Comparison of ENCODE assay signal across 8 cellular contexts in genomic region chr3:156150434-156151066, GRCh38. TPM values are rescaled to one million over a fixed set of nuclear protein-coding genes. Genes with fewer than 3 reads are reported as not detected.
DNase-seq lines count a peak whose midpoint lies in the region; ATAC-seq and TF ChIP-seq lines count a peak whose summit lies in the region.

No MANE protein-coding gene starts in this region.

- H3K9me3 ChIP-seq in BE2C (no peaks in the 10 kb centered on the region), NT2/D1 (ENCODE audit: insufficient read depth, low read length) (peaks cover 10% of the 10 kb centered on the region), left ventricle myocardium inferior (replicated peaks) (no peaks in the 10 kb centered on the region)

- no peak overlapping the region for H3K9ac ChIP-seq in NT2/D1 (ENCODE audit: insufficient read length, low read depth)

- DNase-seq in BE2C (peak; percentile 28), GM13977 (ENCODE audit: low spot score) (peak; percentile 49), NT2/D1 (ENCODE audit: low read depth, low spot score) (peak; percentile 47), left ventricle myocardium inferior (no peak), retinal pigment epithelial cell (ENCODE audit: low read depth) (peak; percentile 11)
- no peak for DNase-seq in activated CD4-positive, CD25-positive, alpha-beta regulatory T cell (lab: John Stamatoyannopoulos, UW)

- H3K4me3 ChIP-seq in BE2C (ENCODE audit: low read depth, low read length) (no peak overlapping the region), NT2/D1 (ENCODE audit: insufficient read length, low read depth) (no peak overlapping the region), left ventricle myocardium inferior (no peak overlapping the region), retinal pigment epithelial cell (ENCODE audit: low read length) (no peak overlapping the region)

- in situ Hi-C loops in GM13977 (cut with MboI; ENCODE audit: low pct_unique_long_range_greater_than_20kb, low sequenced_read_pairs, unreplicated experiment): loop anchor here (10.0 to 25.0 kb wide), 4 partner anchors 234 to 987 kb away; partner anchors contain the start of gene TIPARP

- H3K36me3 ChIP-seq in BE2C (no peaks in the 10 kb centered on the region), NT2/D1 (ENCODE audit: insufficient read depth, insufficient read length, low read length) (no peaks in the 10 kb centered on the region), left ventricle myocardium inferior (no peaks in the 10 kb centered on the region)

- peak overlapping the region; percentile 14 for H3K27ac ChIP-seq in angular gyrus (ENCODE audit: low read depth, low read length)
- peak overlapping the region; percentile 71 for H3K27ac ChIP-seq in left ventricle myocardium inferior (replicated peaks)

- intact Hi-C loops in left ventricle myocardium inferior (cut with micrococcal nuclease): loop anchor here (5.0 kb wide), 1 partner anchor 357 kb away; no protein-coding TSS in a partner anchor

- peak; percentile 49 for ATAC-seq in HG03565 (IDR thresholded peaks at IDR 0.05; ENCODE audit: unreplicated experiment)

- H3K27me3 ChIP-seq in BE2C: no peaks in the 10 kb centered on the region
- H3K27me3 ChIP-seq in NT2/D1 (ENCODE audit: insufficient read depth, insufficient read length): no peaks in the 10 kb centered on the region
- H3K27me3 ChIP-seq in left ventricle myocardium inferior (ENCODE audit: low read depth): no peaks in the 10 kb centered on the region

- H3K4me1 ChIP-seq in BE2C (peaks cover 4% of the 10 kb centered on the region), NT2/D1 (ENCODE audit: insufficient read depth, insufficient read length) (no peaks in the 10 kb centered on the region), left ventricle myocardium inferior (peaks cover 44% of the 10 kb centered on the region)

- TF ChIP-seq CTCF in BE2C (IDR thresholded peaks at IDR 0.05; ENCODE audit: low read depth, low read length): peak; percentile 97
- TF ChIP-seq CTCF in GM13977 (IDR thresholded peaks at IDR 0.05; ENCODE audit: extremely low read depth, insufficient read depth, missing control alignments): peak; percentile 90
- peak; percentile 91 for TF ChIP-seq CTCF in left ventricle myocardium inferior (IDR thresholded peaks at IDR 0.05; ENCODE audit: borderline replicate concordance)
- TF ChIP-seq CTCF in retinal pigment epithelial cell (conservative IDR thresholded peaks at IDR 0.05; ENCODE audit: low read depth, low read length): peak; percentile 88

RNA-seq across cellular contexts. Expression of gene KCNAB1, which starts 30.2 kb away (rescaled TPM):
- 3.5 TPM for polyA plus RNA-seq in BE2C (2012; ENCODE audit: insufficient read depth, insufficient read length, low read depth)
- total RNA-seq in left ventricle myocardium inferior: 2.4 TPM

Comparison
In these comparisons a context has a peak if more than half of its experiments do, and no peak if none do; other contexts are left out.
1. DNase-seq: peak in BE2C (single experiment), GM13977 (single experiment), NT2/D1 (single experiment) and retinal pigment epithelial cell (single experiment); none in left ventricle myocardium inferior (single experiment) and activated CD4-positive, CD25-positive, alpha-beta regulatory T cell (0 of 4).
2. Peak in every context shown above with its lines, with median percentiles within 50 percentile points of each other: CTCF ChIP-seq.